In genomic region chr11:64244966-64245365, GRCh38 we compare ENCODE assay signal across 8 cellular contexts. TPM values are rescaled to one million over a fixed set of nuclear protein-coding genes. Genes with fewer than 3 reads are reported as not detected.
DNase-seq lines count a peak whose midpoint lies in the region; ATAC-seq, FAIRE-seq and TF ChIP-seq lines count a peak whose summit lies in the region.

No MANE protein-coding gene starts in this region.

- peak overlapping the region; percentile 69 for H3K27ac Mint-ChIP-seq in MCF 10A (ENCODE audit: low read depth, unreplicated experiment)

- H3K27ac ChIP-seq in right atrium auricular region = peak overlapping the region; percentile 88 to 91
- peak overlapping the region; percentile 3 for H3K27ac ChIP-seq in mesodermal cell (ENCODE audit: low read depth, low read length, severe bottlenecking)

- H3K9me3 Mint-ChIP-seq in MCF 10A (ENCODE audit: unreplicated experiment) = no peaks in the 10 kb centered on the region

- DNase-seq in right atrium auricular region (ENCODE audit: low spot score) (no peak), Right ventricle myocardium inferior (ENCODE audit: missing footprints) (no peak), MCF 10A (ENCODE audit: unreplicated experiment) (no peak), RCC 7860 (ENCODE audit: low spot score) (no peak), GDM1 (lab: John Stamatoyannopoulos, UW) (no peak)

- TF ChIP-seq CTCF in right atrium auricular region (IDR thresholded peaks at IDR 0.05) (no peak), MCF 10A (IDR thresholded peaks at IDR 0.05; ENCODE audit: unreplicated experiment) (no peak)

- H3K9me3 ChIP-seq in right atrium auricular region (no peaks in the 10 kb centered on the region), mesodermal cell (ENCODE audit: control insufficient read depth, low read length) (no peaks in the 10 kb centered on the region)

- H3K4me1 ChIP-seq in right atrium auricular region (peaks cover 0 to 51% of the 10 kb centered on the region in 2 donors), mesodermal cell (ENCODE audit: control insufficient read depth, insufficient read depth, low read length, poor library complexity, severe bottlenecking) (peaks cover 43% of the 10 kb centered on the region)

- no peaks in the 10 kb centered on the region for H3K27me3 ChIP-seq in right atrium auricular region

- CTCF ChIA-PET in MCF 10A (lab: Yijun Ruan, JAX) = interaction anchor here (0.6 to 3.1 kb wide), 10 partner anchors 9 to 311 kb away, joined by 3 to 27 read pairs (median 4); partner anchors contain the start of genes CATSPERZ, ESRRA and FERMT3

- BruUV-seq in MCF 10A (replicated peaks; lab: Mats Ljungman, UMichigan) = no TSS peak

- H3K27me3 Mint-ChIP-seq in MCF 10A (ENCODE audit: insufficient read depth, unreplicated experiment) = no peaks in the 10 kb centered on the region

- peaks cover 31% of the 10 kb centered on the region for H3K36me3 Mint-ChIP-seq in MCF 10A (ENCODE audit: insufficient read depth, unreplicated experiment)

- peak overlapping the region; percentile 93 for H3K4me3 Mint-ChIP-seq in MCF 10A (ENCODE audit: unreplicated experiment)

- FAIRE-seq in RCC 7860 (lab: Jason Lieb, UNC) = no peak

- POLR2A ChIA-PET in MCF 10A (lab: Yijun Ruan, JAX) = interaction anchor here (0.6 to 10.8 kb wide), 22 partner anchors 11 to 1698 kb away, joined by 3 to 122 read pairs (median 9); partner anchors contain the start of genes AHNAK, BAD, CATSPERZ and DNAJC4

- H3K4me1 Mint-ChIP-seq in MCF 10A (ENCODE audit: insufficient read depth, unreplicated experiment) = peaks cover 20% of the 10 kb centered on the region

- peaks cover 10% of the 10 kb centered on the region for H3K36me3 ChIP-seq in right atrium auricular region
- H3K36me3 ChIP-seq in mesodermal cell (ENCODE audit: control insufficient read depth, insufficient read depth, low read length) = peaks cover 22% of the 10 kb centered on the region

- intact Hi-C loops in Right ventricle myocardium inferior (cut with DNase I) = no loop called here
- intact Hi-C loops in MCF 10A (cut with micrococcal nuclease) = no loop called here

- ATAC-seq in Right ventricle myocardium inferior (no peak), GM21786 (IDR thresholded peaks at IDR 0.05; ENCODE audit: unreplicated experiment) (no peak), GM19463 (IDR thresholded peaks at IDR 0.05; ENCODE audit: unreplicated experiment) (no peak)

- H3K4me3 ChIP-seq in right atrium auricular region (peak overlapping the region; percentile 74 to 82), mesodermal cell (ENCODE audit: extremely low read depth, insufficient read depth, low read length, poor library complexity, severe bottlenecking) (peak overlapping the region; percentile 89)

- no CpG with 5 or more reads among the region's 6 CpGs for WGBS in mesodermal cell (ENCODE audit: insufficient coverage in 2 of 2), 2 experiments

RNA-seq across cellular contexts. Expression of gene PPP1R14B, which starts 1.8 kb away (rescaled TPM):
- total RNA-seq in right atrium auricular region = 10 to 100 TPM; 76.4 to 99.2 TPM
- 129 TPM for total RNA-seq in Right ventricle myocardium inferior
- total RNA-seq in MCF 10A (2022) = 583 and 684 TPM in 2 replicates
- 310 TPM for polyA plus RNA-seq in mesodermal cell (2013, experiment 1 of 2)
- 253 TPM for polyA plus RNA-seq in mesodermal cell (2013, experiment 2 of 2)

RNA-seq across cellular contexts. Expression of gene FKBP2, which starts 4.1 kb away (rescaled TPM):
- total RNA-seq in right atrium auricular region (10 to 100 TPM; 59.1 to 83.4 TPM), Right ventricle myocardium inferior (50.6 TPM), MCF 10A (2022) (84.7 and 86.0 TPM in 2 replicates)
- polyA plus RNA-seq in mesodermal cell (2013, experiment 1 of 2) = 71.7 TPM
- 72.1 TPM for polyA plus RNA-seq in mesodermal cell (2013, experiment 2 of 2)

RNA-seq across cellular contexts. Expression of gene PLCB3, which starts 6.4 kb away (rescaled TPM):
- total RNA-seq in right atrium auricular region (10 to 100 TPM in 1 of 2 donors, 1 to 10 TPM in 1; 7.5 to 15.5 TPM), Right ventricle myocardium inferior (10.9 TPM), MCF 10A (2022) (34.6 and 39.0 TPM in 2 replicates)
- 31.8 TPM for polyA plus RNA-seq in mesodermal cell (2013, experiment 1 of 2)
- 29.5 TPM for polyA plus RNA-seq in mesodermal cell (2013, experiment 2 of 2)

RNA-seq across cellular contexts. Expression of gene VEGFB, which starts 10.6 kb away (rescaled TPM):
- total RNA-seq in right atrium auricular region (100 to 1,000 TPM; 153 to 201 TPM), Right ventricle myocardium inferior (272 TPM), MCF 10A (2022) (46.0 and 60.3 TPM in 2 replicates)
- 45.4 TPM for polyA plus RNA-seq in mesodermal cell (2013, experiment 1 of 2)
- polyA plus RNA-seq in mesodermal cell (2013, experiment 2 of 2) = 44.0 TPM

RNA-seq across cellular contexts. Expression of gene DNAJC4, which starts 14.6 kb away (rescaled TPM):
- total RNA-seq in right atrium auricular region = 10 to 100 TPM; 24.7 to 32.1 TPM
- 53.5 TPM for total RNA-seq in Right ventricle myocardium inferior
- total RNA-seq in MCF 10A (2022) = 19.5 and 27.0 TPM in 2 replicates
- polyA plus RNA-seq in mesodermal cell (2013, experiment 1 of 2) = 42.5 TPM
- 47.7 TPM for polyA plus RNA-seq in mesodermal cell (2013, experiment 2 of 2)
